ENCODE assay signal across 24 cellular contexts in the genomic region with DNA sequence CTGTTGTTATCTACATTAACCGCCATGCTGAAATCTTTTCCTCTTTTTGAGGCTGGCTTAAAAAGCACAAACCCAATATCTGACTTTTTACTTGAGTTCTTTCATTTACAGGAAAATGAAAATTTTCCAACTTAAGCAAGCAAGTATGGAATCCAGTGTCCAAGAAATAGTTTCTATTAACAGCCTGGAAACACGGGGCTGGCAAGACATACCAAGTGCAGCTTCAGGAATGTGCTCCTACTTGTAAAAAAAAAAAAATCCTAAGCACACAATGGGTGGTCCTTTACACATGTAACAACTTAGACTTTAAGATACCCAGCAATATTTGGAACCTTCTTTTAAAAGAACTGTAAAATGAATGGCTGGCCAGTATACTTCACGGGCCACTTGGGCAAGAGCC.
DNase-seq lines count a peak whose midpoint lies in the region; ATAC-seq and TF ChIP-seq lines count a peak whose summit lies in the region.
"Had no signal": no experiment of that assay in that cellular context is flagged by ENCODE, and none has a peak within 500 bp of the region (broad histone marks: within the 10 kb centered on the region; RNA-seq: fewer than 3 reads in every experiment).

No MANE protein-coding gene starts in this region.

- no peaks in the 10 kb centered on the region for H3K27me3 Mint-ChIP-seq in chondrocyte (ENCODE audit: low read depth)

- no peak for DNase-seq in chondrocyte (ENCODE audit: low spot score)
- DNase-seq in hepatocyte (ENCODE audit: low spot score) = no peak
- peak; percentile 51 for DNase-seq in testis
- DNase-seq in stimulated activated effector memory CD8-positive, alpha-beta T cell treated with anti-CD3 and anti-CD28 coated beads, Interleukin-12 subunit alpha, Interleukin-12 subunit beta, amount 100 ng/mL, for 72 hours (ENCODE audit: low spot score in 2 of 2) = no peak
- DNase-seq in KBM-7 = no peak
- DNase-seq: BE2C; Calu3; Kasumi-1; MV-4-11; NCI-H1105; NCI-H1436 treated with DMSO at 0.1 percent for 48 hours; NCI-H187 treated with DMSO at 0.1 percent for 48 hours; NCI-H2107; NCI-H446 treated with DMSO at 0.1 percent for 48 hours; NCI-H526; NCI-H82; NK-92 treated with Interleukin-12 subunit alpha and Interleukin-12 subunit beta, amount 100 ng/mL, for 24 hours; PC-3; SJCRH30 had no signal

- TF ChIP-seq CTCF in HEK293 (tag by site-specific recombination; IDR thresholded peaks at IDR 0.05) (no peak), chondrocyte (IDR thresholded peaks at IDR 0.05) (no peak), hepatocyte (IDR thresholded peaks at IDR 0.05; ENCODE audit: poor library complexity) (no peak), testis (IDR thresholded peaks at IDR 0.05) (no peak)

- H3K4me3 ChIP-seq in HEK293 (ENCODE audit: low read depth, low read length) = no peak overlapping the region
- no peak overlapping the region for H3K4me3 ChIP-seq in hepatocyte
- no peak overlapping the region for H3K4me3 ChIP-seq in testis
- H3K4me3 ChIP-seq: A549, SJCRH30 had no signal

- CTCF ChIA-PET in HEK293 (lab: Yijun Ruan, JAX) = no interaction called here

- H3K36me3 Mint-ChIP-seq in chondrocyte (ENCODE audit: low read depth) = peaks cover 3% of the 10 kb centered on the region
- H3K36me3 Mint-ChIP-seq in stimulated activated effector memory CD8-positive, alpha-beta T cell treated with anti-CD3 and anti-CD28 coated beads, Interleukin-12 subunit alpha, Interleukin-12 subunit beta, amount 100 ng/mL, for 72 hours = no peaks in the 10 kb centered on the region

- peaks cover 10% of the 10 kb centered on the region for H3K9me3 Mint-ChIP-seq in chondrocyte (ENCODE audit: low read depth)
- peaks cover 2% of the 10 kb centered on the region for H3K9me3 Mint-ChIP-seq in stimulated activated effector memory CD8-positive, alpha-beta T cell treated with anti-CD3 and anti-CD28 coated beads, Interleukin-12 subunit alpha, Interleukin-12 subunit beta, amount 100 ng/mL, for 72 hours

- H3K27me3 ChIP-seq in hepatocyte (no peaks in the 10 kb centered on the region), testis (no peaks in the 10 kb centered on the region)
- H3K27me3 ChIP-seq: BE2C, SJCRH30 had no signal

- H3K36me3 ChIP-seq in HEK293 (ENCODE audit: control insufficient read depth in 2 of 2, insufficient read depth in 1 of 2, low read length in 2 of 2) (no peaks in the 10 kb centered on the region), hepatocyte (replicated peaks; ENCODE audit: insufficient read depth, low read depth) (no peaks in the 10 kb centered on the region), testis (ENCODE audit: low read depth, missing control alignments) (no peaks in the 10 kb centered on the region)
- H3K36me3 ChIP-seq: BE2C, SJCRH30 had no signal

- H3K27ac Mint-ChIP-seq in chondrocyte (ENCODE audit: unreplicated experiment) = peak overlapping the region; percentile 27
- no peak overlapping the region for H3K27ac Mint-ChIP-seq in stimulated activated effector memory CD8-positive, alpha-beta T cell treated with anti-CD3 and anti-CD28 coated beads, Interleukin-12 subunit alpha, Interleukin-12 subunit beta, amount 100 ng/mL, for 72 hours

- H3K9me3 ChIP-seq in HEK293 (ENCODE audit: control insufficient read depth, insufficient read depth, low read depth, low read length) = no peaks in the 10 kb centered on the region
- no peaks in the 10 kb centered on the region for H3K9me3 ChIP-seq in hepatocyte (ENCODE audit: low read depth)
- no peaks in the 10 kb centered on the region for H3K9me3 ChIP-seq in testis
- H3K9me3 ChIP-seq: A549, BE2C, SJCRH30 had no signal

- no peaks in the 10 kb centered on the region for H4K20me1 ChIP-seq in hepatocyte (ENCODE audit: insufficient read depth, poor library complexity, severe bottlenecking)

- 64% methylated on average over 3 of the region's 3 CpGs for WGBS in hepatocyte (ENCODE audit: low lambda C conversion rate, missing lambda C conversion rate)
- 60 to 64% methylated on average over 3 of the region's 3 CpGs for WGBS in testis, 2 donors

- H2AFZ ChIP-seq in hepatocyte = no peak overlapping the region

- no peaks in the 10 kb centered on the region for H3K79me2 ChIP-seq in hepatocyte

- H3K27ac ChIP-seq in HEK293 (ENCODE audit: extremely low read depth, low read depth, low read length) = no peak overlapping the region
- H3K27ac ChIP-seq in hepatocyte = peak overlapping the region; percentile 23
- no peak overlapping the region for H3K27ac ChIP-seq in testis
- H3K27ac ChIP-seq: A549, SJCRH30 had no signal

- H3K4me3 Mint-ChIP-seq in chondrocyte (ENCODE audit: unreplicated experiment) = no peak overlapping the region
- no peak overlapping the region for H3K4me3 Mint-ChIP-seq in stimulated activated effector memory CD8-positive, alpha-beta T cell treated with anti-CD3 and anti-CD28 coated beads, Interleukin-12 subunit alpha, Interleukin-12 subunit beta, amount 100 ng/mL, for 72 hours

- in situ Hi-C loops in KBM-7 (cut with MboI; ENCODE audit: low pct_unique_long_range_greater_than_20kb, low sequenced_read_pairs) = no loop called here

- H3K4me2 ChIP-seq in hepatocyte = no peak overlapping the region
- H3K4me2 ChIP-seq: A549 had no signal

- H3K4me1 Mint-ChIP-seq in chondrocyte (ENCODE audit: low read depth) = peaks cover 23% of the 10 kb centered on the region
- H3K4me1 Mint-ChIP-seq in stimulated activated effector memory CD8-positive, alpha-beta T cell treated with anti-CD3 and anti-CD28 coated beads, Interleukin-12 subunit alpha, Interleukin-12 subunit beta, amount 100 ng/mL, for 72 hours = no peaks in the 10 kb centered on the region

- intact Hi-C loops in testis (cut with DNase I; ENCODE audit: low total_unique reads) = no loop called here

- ATAC-seq in stimulated activated effector memory CD8-positive, alpha-beta T cell treated with anti-CD3 and anti-CD28 coated beads, Interleukin-12 subunit alpha, Interleukin-12 subunit beta, amount 100 ng/mL, for 72 hours = no peak
- no peak for ATAC-seq in HG03095 (IDR thresholded peaks at IDR 0.05; ENCODE audit: unreplicated experiment)
- ATAC-seq: A549, HepG2, PC-3, Right ventricle myocardium inferior had no signal

- H3K4me1 ChIP-seq in HEK293 (ENCODE audit: control insufficient read depth, insufficient read depth, low read length) = no peaks in the 10 kb centered on the region; the same call in 1 of the 2 replicates
- H3K4me1 ChIP-seq in hepatocyte (ENCODE audit: insufficient read depth) = no peaks in the 10 kb centered on the region
- H3K4me1 ChIP-seq in testis = peaks cover 3% of the 10 kb centered on the region
- H3K4me1 ChIP-seq: A549, BE2C, SJCRH30 had no signal

- TF ChIP-seq POLR2A in testis (IDR thresholded peaks at IDR 0.05) = no peak

- H3K9me2 ChIP-seq in hepatocyte (replicated peaks; ENCODE audit: insufficient read depth) = no peaks in the 10 kb centered on the region

- POLR2A ChIA-PET in HEK293 (lab: Yijun Ruan, JAX) = no interaction called here

TF ChIP-seq in HEK293, 187 proteins besides CTCF, POLR2A, EP300 and RAD21:
- TF ChIP-seq FEZF1 (tag by site-specific recombination; IDR thresholded peaks at IDR 0.05) (no peak), PRDM10 (tag by site-specific recombination; IDR thresholded peaks at IDR 0.05) (peak; percentile 39; the same call in 1 of the 2 replicates)
